2 cellular contexts compared by ENCODE assay signal in genomic region chr15:68190048-68190447, GRCh38.
TF ChIP-seq lines count a peak whose summit lies in the region.

No MANE protein-coding gene starts in this region.

TF ChIP-seq in GM12891, 5 proteins besides CTCF, POLR2A, EP300 and RAD21 (continued from another document):
- no peak for TF ChIP-seq SPI1 (IDR thresholded peaks at IDR 0.05; ENCODE audit: low read depth, low read length)
- TF ChIP-seq POU2F2 (IDR thresholded peaks at IDR 0.05; ENCODE audit: low read depth, low read length): no peak
- no peak for TF ChIP-seq POLR2AphosphoS5 (IDR thresholded peaks at IDR 0.05; ENCODE audit: low read depth, low read length)
- no peak for TF ChIP-seq TAF1 (IDR thresholded peaks at IDR 0.05; ENCODE audit: low read depth, low read length)
TF ChIP-seq in GM12891: peak in this region for 0.

TF ChIP-seq in K562, 482 proteins besides CTCF, POLR2A, EP300 and RAD21 (continued from another document):
- no peak for TF ChIP-seq HMG20B (CRISPR knock-in tag; IDR thresholded peaks at IDR 0.05)
